19 cellular contexts compared by ENCODE assay signal in genomic region chr4:169716677-169717076, GRCh38. TPM values are rescaled to one million over a fixed set of nuclear protein-coding genes. Genes with fewer than 3 reads are reported as not detected.
DNase-seq lines count a peak whose midpoint lies in the region; ATAC-seq, FAIRE-seq and TF ChIP-seq lines count a peak whose summit lies in the region.
"Had no signal": no experiment of that assay in that cellular context is flagged by ENCODE, and none has a peak within 500 bp of the region (broad histone marks: within the 10 kb centered on the region; RNA-seq: fewer than 3 reads in every experiment).

No MANE protein-coding gene starts in this region.

- peak; percentile 51 for FAIRE-seq in islet of Langerhans (lab: Jason Lieb, UNC)
- no peak for FAIRE-seq in D721Med (lab: Jason Lieb, UNC)
- FAIRE-seq: A549, H54 had no signal

- H3K27ac Mint-ChIP-seq in T-helper 17 cell = peak overlapping the region; percentile 11

- H3K36me3 Mint-ChIP-seq in T-helper 17 cell (ENCODE audit: low read depth) = peaks cover 2% of the 10 kb centered on the region

- no peaks in the 10 kb centered on the region for H3K27me3 Mint-ChIP-seq in T-helper 17 cell

- no peak overlapping the region for H3K4me3 Mint-ChIP-seq in T-helper 17 cell

- DNase-seq in ELR (ENCODE audit: low read depth) = peak; percentile 10
- no peak for DNase-seq in T-helper 17 cell
- peak; percentile 10 for DNase-seq in choroid plexus epithelial cell (ENCODE audit: low read depth)
- DNase-seq in occipital lobe (lab: John Stamatoyannopoulos, UW) = no peak
- DNase-seq in D721Med (ENCODE audit: insufficient read length, low spot score) = no peak
- no peak for DNase-seq in NCI-H1930 (lab: John Stamatoyannopoulos, UW)
- DNase-seq: C1 segment of cervical spinal cord, DMS 273 treated with DMSO at 0.1 percent for 48 hours, MV-4-11, NCI-H1417, NCI-H2029, NCI-H510A treated with DMSO at 0.1 percent for 48 hours, Peyer's patch, Right ventricle myocardium superior had no signal

- no peak overlapping the region for H3K4me3 ChIP-seq in choroid plexus epithelial cell (ENCODE audit: low read depth, low read length)
- H3K4me3 ChIP-seq: A549, Peyer's patch, SK-N-MC had no signal

- ATAC-seq in T-helper 17 cell (no peak), HG02852 (IDR thresholded peaks at IDR 0.05; ENCODE audit: unreplicated experiment) (no peak)
- ATAC-seq: A549 had no signal

- H3K4me1 Mint-ChIP-seq in T-helper 17 cell = peaks cover 7% of the 10 kb centered on the region

- no peaks in the 10 kb centered on the region for H3K9me3 ChIP-seq in T-helper 17 cell (ENCODE audit: control insufficient read depth, low read length, poor library complexity, severe bottlenecking)
- H3K9me3 ChIP-seq: A549, Peyer's patch had no signal

- TF ChIP-seq CTCF in choroid plexus epithelial cell (conservative IDR thresholded peaks at IDR 0.05; ENCODE audit: low read depth, low read length) = no peak
- TF ChIP-seq CTCF in D721Med (IDR thresholded peaks at IDR 0.05; ENCODE audit: insufficient read depth, missing control alignments) = no peak

RNA-seq across cellular contexts. Expression of gene HPF1, which starts 41.1 kb away (rescaled TPM):
- total RNA-seq in T-helper 17 cell (10 to 100 TPM in 1 of 2 donors, 1 to 10 TPM in 1; 7.8 to 10.4 TPM), occipital lobe (42.7 TPM)

Comparison
In these comparisons a context has a peak if more than half of its experiments do, and no peak if none do; other contexts are left out.
1. DNase-seq: peak in ELR (single experiment) and choroid plexus epithelial cell (single experiment); none in T-helper 17 cell (0 of 3), occipital lobe (single experiment), D721Med (single experiment) and NCI-H1930 (0 of 2).